12 cellular contexts compared by ENCODE assay signal in the genomic region with DNA sequence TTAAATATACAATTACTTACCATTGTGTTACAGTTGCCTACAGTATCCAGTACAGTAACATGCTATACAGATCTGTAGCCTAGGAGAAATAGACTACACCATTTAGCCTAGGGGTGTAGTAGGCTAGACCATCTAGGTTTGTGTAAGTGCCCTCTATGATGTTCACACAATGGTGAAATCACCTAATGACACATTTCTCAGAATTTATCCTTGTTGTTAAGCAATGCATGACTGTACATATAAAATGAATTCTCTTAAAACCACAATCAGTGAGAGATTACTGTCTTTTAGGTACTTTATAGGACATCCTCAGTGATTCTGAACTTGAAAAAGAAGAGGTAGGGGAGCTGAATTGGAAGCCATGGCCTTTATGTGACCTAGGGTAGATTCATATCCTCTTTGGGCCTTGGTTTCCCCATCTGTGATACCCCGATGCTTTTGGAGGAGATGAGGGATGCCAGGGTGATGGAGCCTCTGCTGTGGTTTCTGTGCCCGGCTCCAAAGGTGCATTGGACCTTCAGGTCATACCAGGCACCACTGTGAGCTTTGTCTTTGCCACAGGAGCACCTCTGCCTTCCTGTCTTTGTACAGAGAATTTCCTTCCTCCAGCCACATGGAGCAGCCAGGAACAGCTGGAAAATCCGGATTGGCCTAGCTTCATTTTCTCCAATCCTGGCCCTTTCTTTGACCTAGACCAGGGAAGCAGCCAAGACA. TPM values are rescaled to one million over a fixed set of nuclear protein-coding genes. Genes with fewer than 3 reads are reported as not detected.
DNase-seq lines count a peak whose midpoint lies in the region; ATAC-seq and TF ChIP-seq lines count a peak whose summit lies in the region.
"Had no signal": no experiment of that assay in that cellular context is flagged by ENCODE, and none has a peak within 500 bp of the region (broad histone marks: within the 10 kb centered on the region; RNA-seq: fewer than 3 reads in every experiment).

No MANE protein-coding gene starts in this region.

- DNase-seq in activated CD4-positive, CD25-positive, alpha-beta regulatory T cell treated with anti-CD3 and anti-CD28 coated beads, Interleukin-2, amount 50 U/mL, for 72 hours = no peak
- peak; percentile 81 for DNase-seq in NCI-H226
- DNase-seq in choroid plexus epithelial cell (ENCODE audit: low read depth) = peak; percentile 90
- peak in 1 of 2 donors; percentile 82 for DNase-seq in trophoblast cell
- DNase-seq in NCI-H1417 treated with DMSO at 0.1 percent for 48 hours (lab: John Stamatoyannopoulos, UW) = no peak
- no peak for DNase-seq in NCI-H2081 (lab: John Stamatoyannopoulos, UW)
- DNase-seq in suprapubic skin (ENCODE audit: low spot score in 2 of 2) = no peak
- DNase-seq: 8988T, colonic mucosa, thyroid gland had no signal

- H3K4ac ChIP-seq in trophoblast cell (ENCODE audit: low read depth, low read length) = peak overlapping the region; percentile 24

- no peak overlapping the region for H2BK5ac ChIP-seq in trophoblast cell (ENCODE audit: low read depth, low read length, poor library complexity)

- peak overlapping the region; percentile 42 for H4K91ac ChIP-seq in trophoblast cell (ENCODE audit: low read depth, low read length)

- no peak overlapping the region for H3K18ac ChIP-seq in trophoblast cell (ENCODE audit: low read length)

- H3K36me3 ChIP-seq in trophoblast cell (ENCODE audit: control insufficient read depth in 1 of 2, insufficient read depth in 2 of 2, low read length in 2 of 2) (no peaks in the 10 kb centered on the region), suprapubic skin (no peaks in the 10 kb centered on the region)
- H3K36me3 ChIP-seq: colonic mucosa, neutrophil, thyroid gland had no signal

- H4K12ac ChIP-seq in trophoblast cell (ENCODE audit: low read depth, low read length) = no peak overlapping the region

- H3K4me1 ChIP-seq in trophoblast cell (ENCODE audit: control insufficient read depth in 1 of 2, insufficient read depth in 2 of 2, low read length in 2 of 2) (peaks cover 22 to 35% of the 10 kb centered on the region in 2 experiments), suprapubic skin (peaks cover 43% of the 10 kb centered on the region)

- H3K4me2 ChIP-seq in trophoblast cell (ENCODE audit: low read length) = no peak overlapping the region

- peak overlapping the region; percentile 55 for H2AK5ac ChIP-seq in trophoblast cell (ENCODE audit: low read length)

- no peak for TF ChIP-seq POLR2A in suprapubic skin (IDR thresholded peaks at IDR 0.05)

- H2AFZ ChIP-seq in trophoblast cell (ENCODE audit: insufficient read depth, low read length, poor library complexity) = no peak overlapping the region

- peaks cover 34% of the 10 kb centered on the region for H3K79me1 ChIP-seq in trophoblast cell (ENCODE audit: low read length)

- peak; percentile 67 to 70 for ATAC-seq in activated CD4-positive, CD25-positive, alpha-beta regulatory T cell treated with anti-CD3 and anti-CD28 coated beads, Interleukin-2, amount 50 U/mL, for 24 hours

- H3K4me3 ChIP-seq in choroid plexus epithelial cell (ENCODE audit: low read depth, low read length) = no peak overlapping the region
- H3K4me3 ChIP-seq in trophoblast cell (ENCODE audit: low read depth, low read length) = no peak overlapping the region
- no peak overlapping the region for H3K4me3 ChIP-seq in suprapubic skin
- H3K4me3 ChIP-seq: colonic mucosa, thyroid gland had no signal

- H2BK12ac ChIP-seq in trophoblast cell (ENCODE audit: low read length) = peak overlapping the region; percentile 67

- no peak for TF ChIP-seq EP300 in suprapubic skin (IDR thresholded peaks at IDR 0.05)

- no peak overlapping the region for H3K9ac ChIP-seq in trophoblast cell (ENCODE audit: low read length)

- no peak overlapping the region for H3K27ac ChIP-seq in trophoblast cell (ENCODE audit: low read depth, low read length)
- H3K27ac ChIP-seq in suprapubic skin = no peak overlapping the region
- H3K27ac ChIP-seq: colonic mucosa, neutrophil, thyroid gland had no signal

- H3K27me3 ChIP-seq in trophoblast cell (ENCODE audit: insufficient read depth, low read length) (no peaks in the 10 kb centered on the region), suprapubic skin (no peaks in the 10 kb centered on the region)
- H3K27me3 ChIP-seq: colonic mucosa, neutrophil, thyroid gland had no signal

- no CpG with 5 or more reads among the region's 3 CpGs for WGBS in trophoblast cell (ENCODE audit: extremely low coverage, insufficient coverage, insufficient read length)
- 73% methylated on average over 3 of the region's 3 CpGs for WGBS in suprapubic skin

- no peak overlapping the region for H3K14ac ChIP-seq in trophoblast cell (ENCODE audit: low read length)

- H3K23ac ChIP-seq in trophoblast cell (ENCODE audit: low read length) = no peak overlapping the region

- TF ChIP-seq CTCF in choroid plexus epithelial cell (conservative IDR thresholded peaks at IDR 0.05; ENCODE audit: low read depth, low read length) = no peak
- TF ChIP-seq CTCF in suprapubic skin (IDR thresholded peaks at IDR 0.05) = no peak

- H3K9me3 ChIP-seq in trophoblast cell (ENCODE audit: insufficient read depth, low read depth, low read length) (no peaks in the 10 kb centered on the region), suprapubic skin (no peaks in the 10 kb centered on the region)
- H3K9me3 ChIP-seq: colonic mucosa, neutrophil, thyroid gland had no signal

- H4K8ac ChIP-seq in trophoblast cell (ENCODE audit: low read depth, low read length) = no peak overlapping the region

- H2BK120ac ChIP-seq in trophoblast cell (ENCODE audit: insufficient read depth, low read length, poor library complexity) = peak overlapping the region; percentile 55

- H3K79me2 ChIP-seq in trophoblast cell (ENCODE audit: control insufficient read depth, insufficient read depth, low read length, poor library complexity) = peaks cover 2% of the 10 kb centered on the region

RNA-seq across cellular contexts. Expression of gene FLNB, which starts 51.9 kb away (rescaled TPM):
- 139 and 141 TPM in 2 replicates for polyA plus RNA-seq in trophoblast cell (2013)
- total RNA-seq in suprapubic skin = 100 to 1,000 TPM; 143 to 186 (median 150) TPM

Comparison
In these comparisons a context has a peak if more than half of its experiments do, and no peak if none do; other contexts are left out.
1. DNase-seq: peak in NCI-H226 (single experiment) and choroid plexus epithelial cell (single experiment); none in activated CD4-positive, CD25-positive, alpha-beta regulatory T cell treated with anti-CD3 and anti-CD28 coated beads, Interleukin-2, amount 50 U/mL, for 72 hours (single experiment), NCI-H1417 treated with DMSO at 0.1 percent for 48 hours (single experiment), NCI-H2081 (0 of 2) and suprapubic skin (0 of 2).